Comparison of ENCODE assay signal across 12 cellular contexts in genomic region chr1:206041640-206042039, GRCh38. TPM values are rescaled to one million over a fixed set of nuclear protein-coding genes. Genes with fewer than 3 reads are reported as not detected.
DNase-seq lines count a peak whose midpoint lies in the region; ATAC-seq, FAIRE-seq and TF ChIP-seq lines count a peak whose summit lies in the region.
"Had no signal": no experiment of that assay in that cellular context is flagged by ENCODE, and none has a peak within 500 bp of the region (broad histone marks: within the 10 kb centered on the region; RNA-seq: fewer than 3 reads in every experiment).

No MANE protein-coding gene starts in this region.

- POLR2A ChIA-PET in HepG2 (lab: Yijun Ruan, JAX) = no interaction called here
- POLR2A ChIA-PET in A673 (lab: Charles Lee; ENCODE audit: low non-redundant PET) = no interaction called here

- H3K4me1 ChIP-seq in Peyer's patch (peaks cover 0 to 14% (median 2%) of the 10 kb centered on the region in 4 donors), HepG2 (ENCODE audit: insufficient read depth, low read length) (peaks cover 12% of the 10 kb centered on the region), A673 (ENCODE audit: insufficient read depth, low read length, poor library complexity, severe bottlenecking) (no peaks in the 10 kb centered on the region), aorta (ENCODE audit: control insufficient read depth in 1 of 2, insufficient read depth in 2 of 2, low read length in 2 of 2) (no peaks in the 10 kb centered on the region)
- H3K4me1 ChIP-seq: psoas muscle had no signal

- intact Hi-C loops in HepG2 (cut with micrococcal nuclease; ENCODE audit: unreplicated experiment) (no loop called here), A673 (cut with micrococcal nuclease; ENCODE audit: unreplicated experiment) (no loop called here), aorta (cut with DNase I) (no loop called here)

- ATAC-seq in GM18520 (IDR thresholded peaks at IDR 0.05; ENCODE audit: unreplicated experiment) (peak; percentile 56), HG02763 (IDR thresholded peaks at IDR 0.05; ENCODE audit: unreplicated experiment) (peak; percentile 67), HepG2 (peak; percentile 82), aorta (ENCODE audit: low FRiP score) (no peak), HG03439 (IDR thresholded peaks at IDR 0.05; ENCODE audit: unreplicated experiment) (no peak)
- ATAC-seq: psoas muscle had no signal

- H2AFZ ChIP-seq in HepG2 (ENCODE audit: low read length) = no peak overlapping the region

- no peak overlapping the region for H3K9ac ChIP-seq in HepG2 (ENCODE audit: insufficient read depth, low read depth, low read length)

- H3K4me3 ChIP-seq in Peyer's patch (no peak overlapping the region), HepG2 (replicated peaks in 1 of 3; ENCODE audit: insufficient read depth in 1 of 3, low read depth in 2 of 3, low read length in 3 of 3) (peak overlapping the region in 1 of 3 experiments; percentile 6; a peak in 1 of 6 replicates), A673 (ENCODE audit: low read depth, low read length, poor library complexity, severe bottlenecking) (no peak overlapping the region), aorta (ENCODE audit: low read length in 2 of 2) (no peak overlapping the region)
- H3K4me3 ChIP-seq: coronary artery, psoas muscle had no signal

- TF ChIP-seq EP300 in HepG2 (IDR thresholded peaks at IDR 0.05; ENCODE audit: low read depth in 2 of 2, low read length in 2 of 2) (no peak), HepG2 (CRISPR knock-in tag; IDR thresholded peaks at IDR 0.05; ENCODE audit: borderline replicate concordance) (no peak)

- H3K27me3 ChIP-seq in Peyer's patch = no peaks in the 10 kb centered on the region
- peaks cover 1 to 7% of the 10 kb centered on the region in 2 experiments; a peak in 3 of 5 replicates for H3K27me3 ChIP-seq in HepG2 (ENCODE audit: control insufficient read depth in 1 of 2, insufficient read depth in 2 of 2, low read length in 2 of 2)
- H3K27me3 ChIP-seq in A673 (replicated peaks; ENCODE audit: insufficient read depth, low read depth, low read length, poor library complexity) = no peaks in the 10 kb centered on the region
- no peaks in the 10 kb centered on the region for H3K27me3 ChIP-seq in aorta (ENCODE audit: control insufficient read depth in 1 of 2, insufficient read depth in 2 of 2, low read length in 1 of 2)

- BruUV-seq in HepG2 (replicated peaks; lab: Mats Ljungman, UMichigan) (no TSS peak), A673 (replicated peaks; lab: Mats Ljungman, UMichigan) (no TSS peak)

- TF ChIP-seq POLR2A in Peyer's patch (IDR thresholded peaks at IDR 0.05) = no peak
- TF ChIP-seq POLR2A in HepG2 (IDR thresholded peaks at IDR 0.05; ENCODE audit: insufficient read depth in 1 of 2, low read depth in 2 of 2, low read length in 2 of 2) = no peak

- DNase-seq in Peyer's patch (peak in 2 of 3 donors; percentile 86), HepG2 (ENCODE audit: low spot score) (no peak), A673 (ENCODE audit: low spot score) (no peak), aorta (no peak), NCI-H748 (lab: John Stamatoyannopoulos, UW; ENCODE audit: unreplicated experiment) (no peak)
- DNase-seq: activated T-cell treated with anti-CD3 and anti-CD28 coated beads, Interleukin-2, amount 50 U/mL, for 1 hour; psoas muscle had no signal

- no peaks in the 10 kb centered on the region for H4K20me1 ChIP-seq in HepG2 (ENCODE audit: insufficient read depth, low read length)

- CTCF ChIA-PET in HepG2 (lab: Yijun Ruan, JAX; ENCODE audit: low intra/inter-chr PET ratio, low total read pairs) (no interaction called here), A673 (lab: Charles Lee) (no interaction called here)

- peak overlapping the region; percentile 67 for H3K4me2 ChIP-seq in HepG2 (ENCODE audit: low read depth, low read length)

- no peaks in the 10 kb centered on the region for H3K9me3 ChIP-seq in Peyer's patch
- no peaks in the 10 kb centered on the region for H3K9me3 ChIP-seq in HepG2 (ENCODE audit: low read length)
- H3K9me3 ChIP-seq in A673 (ENCODE audit: low read depth, low read length, poor library complexity, severe bottlenecking) = no peaks in the 10 kb centered on the region
- H3K9me3 ChIP-seq in aorta (ENCODE audit: control insufficient read depth, low read length) = no peaks in the 10 kb centered on the region
- H3K9me3 ChIP-seq: psoas muscle had no signal

- TF ChIP-seq RAD21 in HepG2 (CRISPR knock-in tag; IDR thresholded peaks at IDR 0.05) = no peak

- H3K79me2 ChIP-seq in HepG2 (ENCODE audit: insufficient read depth, low read length) = no peaks in the 10 kb centered on the region

- H3K36me3 ChIP-seq in Peyer's patch = no peaks in the 10 kb centered on the region
- H3K36me3 ChIP-seq in HepG2 (replicated peaks in 1 of 2; ENCODE audit: control insufficient read depth in 1 of 2, insufficient read depth in 2 of 2, low read length in 2 of 2) = no peaks in the 10 kb centered on the region
- no peaks in the 10 kb centered on the region for H3K36me3 ChIP-seq in A673 (ENCODE audit: insufficient read depth, low read length, poor library complexity, severe bottlenecking)
- H3K36me3 ChIP-seq in aorta (ENCODE audit: control insufficient read depth in 1 of 2, insufficient read depth in 2 of 2, low read length in 1 of 2) = no peaks in the 10 kb centered on the region

- H3K27ac ChIP-seq in Peyer's patch (peak overlapping the region in 2 of 4 donors; percentile 4 to 75), HepG2 (ENCODE audit: extremely low read length, insufficient read depth, low read length) (no peak overlapping the region), A673 (ENCODE audit: low read depth, low read length, poor library complexity, severe bottlenecking) (no peak overlapping the region), aorta (ENCODE audit: low read depth in 1 of 2, low read length in 2 of 2) (no peak overlapping the region)
- H3K27ac ChIP-seq: coronary artery, psoas muscle had no signal

- no peak for TF ChIP-seq CTCF in Peyer's patch (IDR thresholded peaks at IDR 0.05)
- TF ChIP-seq CTCF in HepG2 (CRISPR knock-in tag; IDR thresholded peaks at IDR 0.05) = no peak
- no peak for TF ChIP-seq CTCF in A673 (conservative IDR thresholded peaks at IDR 0.05; ENCODE audit: low read depth, low read length)

- in situ Hi-C loops in HepG2 (cut with HindIII; ENCODE audit: extremely low pct_ligation_motif_present, low pct_unique_long_range_greater_than_20kb) = no loop called here

- WGBS in HepG2 (ENCODE audit: low lambda C conversion rate) = 19% methylated on average over 7 of the region's 7 CpGs
- 64 to 65% methylated on average over 7 of the region's 7 CpGs for WGBS in aorta, 2 donors

- FAIRE-seq in HepG2 (lab: Jason Lieb, UNC) = no peak

RNA-seq across cellular contexts. Expression of gene RHEX, which starts 11.3 kb away (rescaled TPM):
- total RNA-seq in Peyer's patch (10 to 100 TPM in 1 of 4 donors, 1 to 10 TPM in 3; 1.1 to 28.1 (median 3.5) TPM), HepG2 (2016; rRNA removed; fragmentation: Illumina TruSeq; extraction: Trizol) (1.6 and 2.7 TPM in 2 replicates), A673 (2021) (not detected in 2 replicates), aorta (1 to 10 TPM in 1 of 2 donors, under 1 TPM in 1; 0.84 to 3.3 TPM)
- 0.51 and 0.71 TPM in 2 replicates for total RNA-seq in HepG2 (2016; cell fraction: cytosol; rRNA removed; fragmentation: Illumina TruSeq; extraction: Trizol; ENCODE audit: low read depth)
- total RNA-seq in HepG2 (2016; cell fraction: insoluble cytoplasmic fraction; rRNA removed; fragmentation: Illumina TruSeq; extraction: Trizol) = 1.9 and 3.2 TPM in 2 replicates
- total RNA-seq in HepG2 (2016; cell fraction: membrane; rRNA removed; fragmentation: Illumina TruSeq; extraction: Trizol) = 1.2 and 1.3 TPM in 2 replicates
- 9.2 and 9.4 TPM in 2 replicates for total RNA-seq in HepG2 (2016; cell fraction: nucleus; rRNA removed; fragmentation: Illumina TruSeq; extraction: Trizol)
- polyA plus RNA-seq in HepG2 (2011; rRNA removed) (1.3 and 1.4 TPM in 2 replicates), aorta (not detected)
- 0.76 and 0.82 TPM in 2 replicates for polyA plus RNA-seq in HepG2 (2011; cell fraction: cytosol; rRNA removed)
- 3.7 and 4.5 TPM in 2 replicates for polyA plus RNA-seq in HepG2 (2011; cell fraction: nucleus; rRNA removed)
- polyA plus RNA-seq in HepG2 (2012) = 1.2 and 2.7 TPM in 2 replicates
- 0.32 and 0.57 TPM in 2 replicates for polyA plus RNA-seq in HepG2 (2016; cell fraction: cytosol; fragmentation: Illumina TruSeq; extraction: Trizol; ENCODE audit: low read depth)
- polyA plus RNA-seq in HepG2 (2016; cell fraction: insoluble cytoplasmic fraction; fragmentation: Illumina TruSeq; extraction: Trizol; ENCODE audit: low read depth) = 1.2 and 1.8 TPM in 2 replicates
- polyA plus RNA-seq in HepG2 (2016; cell fraction: membrane; fragmentation: Illumina TruSeq; extraction: Trizol; ENCODE audit: low read depth) = 0.90 and 1.1 TPM in 2 replicates
- 7.6 and 8.5 TPM in 2 replicates for polyA plus RNA-seq in HepG2 (2016; cell fraction: nucleus; fragmentation: Illumina TruSeq; extraction: Trizol; ENCODE audit: insufficient read depth, low read depth)
- 2.5 TPM in 1 of 2 replicates, not detected in the other for polyA minus RNA-seq in HepG2 (2011; rRNA and poly(A)+ RNA removed; ENCODE audit: low replicate concordance)
- polyA minus RNA-seq in HepG2 (2011; cell fraction: cytosol; rRNA and poly(A)+ RNA removed) = 1.4 TPM in 1 of 2 replicates, not detected in the other
- polyA minus RNA-seq in HepG2 (2011; cell fraction: nucleus; rRNA and poly(A)+ RNA removed) = 7.7 and 10.4 TPM in 2 replicates
- total RNA-seq: LHCN-M2 had no signal

RNA-seq across cellular contexts. Expression of gene CTSE, which starts 17.9 kb away (rescaled TPM):
- total RNA-seq in Peyer's patch (1 to 10 TPM in 3 of 4 donors, not detected in 1; 3.6 to 8.1 (median 3.6) TPM), HepG2 (2016; rRNA removed; fragmentation: Illumina TruSeq; extraction: Trizol) (0.69 and 0.95 TPM in 2 replicates), A673 (2021) (0.39 TPM in 1 of 2 replicates, not detected in the other), aorta (under 1 TPM in 1 of 2 donors, not detected in 1; 0.69 TPM)
- 0.18 and 0.20 TPM in 2 replicates for total RNA-seq in HepG2 (2016; cell fraction: cytosol; rRNA removed; fragmentation: Illumina TruSeq; extraction: Trizol; ENCODE audit: low read depth)
- 0.62 and 0.76 TPM in 2 replicates for total RNA-seq in HepG2 (2016; cell fraction: insoluble cytoplasmic fraction; rRNA removed; fragmentation: Illumina TruSeq; extraction: Trizol)
- total RNA-seq in HepG2 (2016; cell fraction: membrane; rRNA removed; fragmentation: Illumina TruSeq; extraction: Trizol) = 0.19 and 0.48 TPM in 2 replicates
- 1.3 and 1.4 TPM in 2 replicates for total RNA-seq in HepG2 (2016; cell fraction: nucleus; rRNA removed; fragmentation: Illumina TruSeq; extraction: Trizol)
- polyA plus RNA-seq in HepG2 (2011; rRNA removed) (0.37 and 0.50 TPM in 2 replicates), aorta (10 to 100 TPM in 1 of 2 donors, under 1 TPM in 1; 0.26 to 18.9 TPM)
- 0.50 and 0.58 TPM in 2 replicates for polyA plus RNA-seq in HepG2 (2011; cell fraction: cytosol; rRNA removed)
- 0.06 and 0.26 TPM in 2 replicates for polyA plus RNA-seq in HepG2 (2011; cell fraction: nucleus; rRNA removed)
- 0.19 and 0.23 TPM in 2 replicates for polyA plus RNA-seq in HepG2 (2012)
- 0.18 and 0.36 TPM in 2 replicates for polyA plus RNA-seq in HepG2 (2016; cell fraction: cytosol; fragmentation: Illumina TruSeq; extraction: Trizol; ENCODE audit: low read depth)
- 0.30 and 0.46 TPM in 2 replicates for polyA plus RNA-seq in HepG2 (2016; cell fraction: insoluble cytoplasmic fraction; fragmentation: Illumina TruSeq; extraction: Trizol; ENCODE audit: low read depth)
- 0.26 and 0.27 TPM in 2 replicates for polyA plus RNA-seq in HepG2 (2016; cell fraction: membrane; fragmentation: Illumina TruSeq; extraction: Trizol; ENCODE audit: low read depth)
- 1.6 and 2.5 TPM in 2 replicates for polyA plus RNA-seq in HepG2 (2016; cell fraction: nucleus; fragmentation: Illumina TruSeq; extraction: Trizol; ENCODE audit: insufficient read depth, low read depth)
- 0.07 and 0.26 TPM in 2 replicates for polyA minus RNA-seq in HepG2 (2011; rRNA and poly(A)+ RNA removed; ENCODE audit: low replicate concordance)
- polyA minus RNA-seq in HepG2 (2011; cell fraction: cytosol; rRNA and poly(A)+ RNA removed) = not detected in 2 replicates
- polyA minus RNA-seq in HepG2 (2011; cell fraction: nucleus; rRNA and poly(A)+ RNA removed) = 0.25 TPM in 1 of 2 replicates, not detected in the other
- total RNA-seq: LHCN-M2 had no signal

RNA-seq across cellular contexts. Expression of gene RAB7B, which starts 38.4 kb away (rescaled TPM):
- total RNA-seq in Peyer's patch (under 1 TPM in 3 of 4 donors, not detected in 1; 0.35 to 0.47 (median 0.40) TPM), HepG2 (2016; rRNA removed; fragmentation: Illumina TruSeq; extraction: Trizol) (0.34 and 0.46 TPM in 2 replicates), A673 (2021) (0.11 and 0.31 TPM in 2 replicates), aorta (10 to 100 TPM in 1 of 2 donors, 1 to 10 TPM in 1; 1.7 to 11.4 TPM)
- total RNA-seq in HepG2 (2016; cell fraction: cytosol; rRNA removed; fragmentation: Illumina TruSeq; extraction: Trizol; ENCODE audit: low read depth) = not detected in 2 replicates
- total RNA-seq in HepG2 (2016; cell fraction: insoluble cytoplasmic fraction; rRNA removed; fragmentation: Illumina TruSeq; extraction: Trizol) = 0.32 and 0.49 TPM in 2 replicates
- total RNA-seq in HepG2 (2016; cell fraction: membrane; rRNA removed; fragmentation: Illumina TruSeq; extraction: Trizol) = 0.22 TPM in 1 of 2 replicates, not detected in the other
- 0.19 and 0.28 TPM in 2 replicates for total RNA-seq in HepG2 (2016; cell fraction: nucleus; rRNA removed; fragmentation: Illumina TruSeq; extraction: Trizol)
- polyA plus RNA-seq in HepG2 (2011; rRNA removed) (0.05 and 0.39 TPM in 2 replicates), aorta (1 to 10 TPM; 2.5 to 7.9 TPM)
- 0.09 and 0.19 TPM in 2 replicates for polyA plus RNA-seq in HepG2 (2011; cell fraction: cytosol; rRNA removed)
- polyA plus RNA-seq in HepG2 (2011; cell fraction: nucleus; rRNA removed) = 0.31 and 0.34 TPM in 2 replicates
- not detected in 2 replicates for polyA plus RNA-seq in HepG2 (2012)
- 0.06 and 0.08 TPM in 2 replicates for polyA plus RNA-seq in HepG2 (2016; cell fraction: cytosol; fragmentation: Illumina TruSeq; extraction: Trizol; ENCODE audit: low read depth)
- 0.50 and 0.66 TPM in 2 replicates for polyA plus RNA-seq in HepG2 (2016; cell fraction: insoluble cytoplasmic fraction; fragmentation: Illumina TruSeq; extraction: Trizol; ENCODE audit: low read depth)
- polyA plus RNA-seq in HepG2 (2016; cell fraction: membrane; fragmentation: Illumina TruSeq; extraction: Trizol; ENCODE audit: low read depth) = 0.10 TPM in 1 of 2 replicates, not detected in the other
- 0.24 TPM in 1 of 2 replicates, not detected in the other for polyA plus RNA-seq in HepG2 (2016; cell fraction: nucleus; fragmentation: Illumina TruSeq; extraction: Trizol; ENCODE audit: insufficient read depth, low read depth)
- polyA minus RNA-seq in HepG2 (2011; rRNA and poly(A)+ RNA removed; ENCODE audit: low replicate concordance) = 0.12 TPM in 1 of 2 replicates, not detected in the other
- polyA minus RNA-seq in HepG2 (2011; cell fraction: cytosol; rRNA and poly(A)+ RNA removed) = not detected in 2 replicates
- not detected in 2 replicates for polyA minus RNA-seq in HepG2 (2011; cell fraction: nucleus; rRNA and poly(A)+ RNA removed)

Comparison
In these comparisons a context has a peak if more than half of its experiments do, and no peak if none do; other contexts are left out.
1. ATAC-seq: peak in GM18520 (single experiment), HG02763 (single experiment) and HepG2 (single experiment); none in aorta (single experiment) and HG03439 (single experiment).
2. DNase-seq: peak in Peyer's patch (2 of 3); none in HepG2 (single experiment), A673 (single experiment), aorta (0 of 2) and NCI-H748 (single experiment).